Comparison of ENCODE assay signal across 29 cellular contexts in the genomic region with DNA sequence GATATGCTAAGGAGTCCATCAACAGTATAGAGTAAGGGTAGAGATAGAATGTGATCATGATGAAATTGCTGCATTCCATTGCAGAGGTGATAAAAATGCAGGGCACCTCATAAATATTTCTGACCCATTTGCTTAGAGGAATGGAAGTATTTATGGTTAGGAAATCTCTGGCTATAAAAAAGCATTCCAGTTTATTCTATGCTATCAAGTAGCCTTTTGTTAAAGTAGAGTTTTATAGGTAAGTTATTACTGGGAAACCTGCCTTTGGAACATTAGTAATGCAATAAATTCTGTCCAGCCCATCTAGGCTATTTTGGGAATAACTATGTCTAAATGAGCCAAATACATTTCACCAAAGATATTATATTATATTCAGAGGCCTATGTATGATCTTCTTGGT. TPM values are rescaled to one million over a fixed set of nuclear protein-coding genes. Genes with fewer than 3 reads are reported as not detected.
DNase-seq lines count a peak whose midpoint lies in the region; ATAC-seq, FAIRE-seq and TF ChIP-seq lines count a peak whose summit lies in the region.
"Had no signal": no experiment of that assay in that cellular context is flagged by ENCODE, and none has a peak within 500 bp of the region (broad histone marks: within the 10 kb centered on the region; RNA-seq: fewer than 3 reads in every experiment).

No MANE protein-coding gene starts in this region.

- H3K36me3 ChIP-seq in adipocyte (ENCODE audit: control insufficient read depth, insufficient read depth, low read length, severe bottlenecking) = no peaks in the 10 kb centered on the region
- H3K36me3 ChIP-seq in mesendoderm (ENCODE audit: control insufficient read depth, insufficient read depth, low read length) = no peaks in the 10 kb centered on the region
- H3K36me3 ChIP-seq: esophagus squamous epithelium, left ventricle myocardium inferior, prostate gland, tibial artery had no signal

- no peak overlapping the region for H4K8ac ChIP-seq in mesendoderm (ENCODE audit: low read depth, low read length)

- H3K4me1 ChIP-seq in adipocyte (ENCODE audit: control insufficient read depth, insufficient read depth, low read length) (peaks cover 27% of the 10 kb centered on the region), mesendoderm (ENCODE audit: control insufficient read depth, low read depth, low read length) (no peaks in the 10 kb centered on the region)
- H3K4me1 ChIP-seq: esophagus squamous epithelium, prostate gland, tibial artery had no signal

- H3K27me3 ChIP-seq in adipocyte (replicated peaks; ENCODE audit: control insufficient read depth, insufficient read depth, low read length) = no peaks in the 10 kb centered on the region
- H3K27me3 ChIP-seq in mesendoderm (ENCODE audit: insufficient read depth, low read length, poor library complexity) = no peaks in the 10 kb centered on the region
- H3K27me3 ChIP-seq: esophagus squamous epithelium, tibial artery had no signal

- ATAC-seq in GM19324 (IDR thresholded peaks at IDR 0.05; ENCODE audit: low FRiP score, unreplicated experiment) (no peak), GM18907 (IDR thresholded peaks at IDR 0.05; ENCODE audit: unreplicated experiment) (no peak)
- ATAC-seq: activated CD4-positive, CD25-positive, alpha-beta regulatory T cell treated with anti-CD3 and anti-CD28 coated beads, Interleukin-2, amount 50 U/mL, for 24 hours; mucosa of descending colon; stimulated activated naive CD8-positive, alpha-beta T cell treated with anti-CD3 and anti-CD28 coated beads, Interleukin-15, Interleukin-2, amounts not matched to agents 100 U/mL and 50 U/mL, for 24 hours had no signal

- H3K27me3 Mint-ChIP-seq in HFFc6 (ENCODE audit: insufficient read depth) = no peaks in the 10 kb centered on the region
- H3K27me3 Mint-ChIP-seq: activated naive CD4-positive, alpha-beta T cell treated with anti-CD3 and anti-CD28 coated beads, Interleukin-2, amount 10 ng/mL, durations not matched to agents 7 days and 5 days; activated T-cell treated with anti-CD3 and anti-CD28 coated beads, Interleukin-2, amount 50 U/mL, for 24 hours had no signal

- H3K9ac ChIP-seq in adipocyte (ENCODE audit: low read length) (peak overlapping the region; percentile 55), mesendoderm (ENCODE audit: low read length) (no peak overlapping the region)

- H2AK5ac ChIP-seq in mesendoderm (ENCODE audit: low read length) = no peak overlapping the region

- no peak overlapping the region for H3K4me2 ChIP-seq in mesendoderm (ENCODE audit: low read length)

- H3K4me3 ChIP-seq in AG10803 (ENCODE audit: low read length) (no peak overlapping the region), adipocyte (ENCODE audit: low read length) (no peak overlapping the region), mesendoderm (ENCODE audit: low read length) (no peak overlapping the region)
- H3K4me3 ChIP-seq: esophagus squamous epithelium, left ventricle myocardium inferior, mucosa of descending colon, prostate gland, skin epidermis, tibial artery had no signal

- H3K9me3 ChIP-seq in adipocyte (ENCODE audit: control insufficient read depth, low read length) = no peaks in the 10 kb centered on the region
- H3K9me3 ChIP-seq: esophagus squamous epithelium, left ventricle myocardium inferior, mucosa of descending colon, prostate gland, tibial artery had no signal

- no peak overlapping the region for H3K56ac ChIP-seq in mesendoderm (ENCODE audit: low read length)

- FAIRE-seq in RCC 7860 (lab: Jason Lieb, UNC) = no peak

- H3K4ac ChIP-seq in mesendoderm (ENCODE audit: low read depth, low read length) = no peak overlapping the region

- H3K27ac Mint-ChIP-seq in HFFc6 = peak overlapping the region; percentile 62; the same call in 1 of the 2 replicates
- H3K27ac Mint-ChIP-seq: activated naive CD4-positive, alpha-beta T cell treated with anti-CD3 and anti-CD28 coated beads, Interleukin-2, amount 10 ng/mL, durations not matched to agents 7 days and 5 days; activated T-cell treated with anti-CD3 and anti-CD28 coated beads, Interleukin-2, amount 50 U/mL, for 24 hours had no signal

- H3K79me2 ChIP-seq in mesendoderm (ENCODE audit: control insufficient read depth, insufficient read depth, low read length) = no peaks in the 10 kb centered on the region

- H4K5ac ChIP-seq in mesendoderm (ENCODE audit: low read length) = no peak overlapping the region

- no peak overlapping the region for H3K4me3 Mint-ChIP-seq in HFFc6
- H3K4me3 Mint-ChIP-seq: activated naive CD4-positive, alpha-beta T cell treated with anti-CD3 and anti-CD28 coated beads, Interleukin-2, amount 10 ng/mL, durations not matched to agents 7 days and 5 days; activated T-cell treated with anti-CD3 and anti-CD28 coated beads, Interleukin-2, amount 50 U/mL, for 24 hours; neural crest cell had no signal

- TF ChIP-seq CTCF in AG10803 (conservative IDR thresholded peaks at IDR 0.05; ENCODE audit: low read length) (no peak), HFFc6 (IDR thresholded peaks at IDR 0.05) (no peak)

- peaks cover 37% of the 10 kb centered on the region for H3K4me1 Mint-ChIP-seq in HFFc6 (ENCODE audit: low read depth)
- H3K4me1 Mint-ChIP-seq: activated naive CD4-positive, alpha-beta T cell treated with anti-CD3 and anti-CD28 coated beads, Interleukin-2, amount 10 ng/mL, durations not matched to agents 7 days and 5 days; neural crest cell had no signal

- H3K18ac ChIP-seq in mesendoderm (ENCODE audit: low read length) = no peak overlapping the region

- no peak overlapping the region for H2BK15ac ChIP-seq in mesendoderm (replicated peaks; ENCODE audit: low read depth)

- no peak overlapping the region for H3K27ac ChIP-seq in mesendoderm (ENCODE audit: low read depth, low read length)
- H3K27ac ChIP-seq: esophagus squamous epithelium, left ventricle myocardium inferior, prostate gland, skin epidermis, tibial artery had no signal

- no peaks in the 10 kb centered on the region for H3K9me3 Mint-ChIP-seq in HFFc6
- H3K9me3 Mint-ChIP-seq: activated naive CD4-positive, alpha-beta T cell treated with anti-CD3 and anti-CD28 coated beads, Interleukin-2, amount 10 ng/mL, durations not matched to agents 7 days and 5 days; activated T-cell treated with anti-CD3 and anti-CD28 coated beads, Interleukin-2, amount 50 U/mL, for 24 hours; neural crest cell had no signal

- H3K36me3 Mint-ChIP-seq in HFFc6 (ENCODE audit: low read depth) = 0 out of 2 replicates have a peak, but pooled peaks cover 5% of the 10 kb centered on the region
- H3K36me3 Mint-ChIP-seq: activated naive CD4-positive, alpha-beta T cell treated with anti-CD3 and anti-CD28 coated beads, Interleukin-2, amount 10 ng/mL, durations not matched to agents 7 days and 5 days had no signal

- no peaks in the 10 kb centered on the region for H3K79me1 ChIP-seq in mesendoderm (ENCODE audit: low read length)

- no peak overlapping the region for H2BK120ac ChIP-seq in mesendoderm (ENCODE audit: low read depth, low read length)

- H3K23ac ChIP-seq in mesendoderm (ENCODE audit: low read length) = no peak overlapping the region

- no peak overlapping the region for H2BK5ac ChIP-seq in mesendoderm (ENCODE audit: low read length)

- DNase-seq in AG10803 (ENCODE audit: low read depth) = peak; percentile 81
- peak; percentile 17 for DNase-seq in HFFc6
- no peak for DNase-seq in adipocyte (ENCODE audit: low read depth)
- DNase-seq in mesendoderm = peak; percentile 71
- no peak for DNase-seq in RCC 7860 (ENCODE audit: low spot score)
- no peak for DNase-seq in DMS153 treated with DMSO at 0.1 percent for 48 hours (lab: John Stamatoyannopoulos, UW; ENCODE audit: unreplicated experiment)
- DNase-seq: ACHN; activated naive CD4-positive, alpha-beta T cell treated with anti-CD3 and anti-CD28 coated beads, Interleukin-2, amount 10 ng/mL, durations not matched to agents 7 days and 5 days; activated T-cell treated with anti-CD3 and anti-CD28 coated beads, Interleukin-2, amount 50 U/mL, for 24 hours; DMS153; effector CD8-positive, alpha-beta T cell; esophagus squamous epithelium; KBM-7; left ventricle myocardium inferior; mucosa of descending colon; MV-4-11; NCI-H2029; stimulated activated CD4-positive, alpha-beta T cell treated with anti-CD3 and anti-CD28 coated beads, Interleukin-4, amount 100 ng/mL, for 1 hour; stimulated activated naive CD8-positive, alpha-beta T cell treated with anti-CD3 and anti-CD28 coated beads, Interleukin-15, Interleukin-2, amounts not matched to agents 100 U/mL and 50 U/mL, for 24 hours; tibial artery had no signal

RNA-seq across cellular contexts. Expression of a gene that starts 19.8 kb away (rescaled TPM):
- total RNA-seq in HFFc6 (2021; fragmentation: NEBNext Ultra II Directional; extraction: Animal tissue kit (Norgen Biotek cat#: 25700)) = not detected
- 0.83 TPM for polyA plus RNA-seq in mesendoderm (2013, experiment 1 of 2)
- polyA plus RNA-seq in mesendoderm (2013, experiment 2 of 2) = 0.76 TPM
- total RNA-seq: cerebellum, esophagus squamous epithelium, mucosa of descending colon, NCI-H460, neural crest cell, RPMI7951 had no signal

Comparison
In these comparisons a context has a peak if more than half of its experiments do, and no peak if none do; other contexts are left out.
1. DNase-seq: peak in AG10803 (single experiment), HFFc6 (single experiment) and mesendoderm (single experiment); none in adipocyte (single experiment), RCC 7860 (single experiment) and DMS153 treated with DMSO at 0.1 percent for 48 hours (single experiment).